9 cellular contexts compared by ENCODE assay signal in genomic region chr3:172521837-172522726, GRCh38. TPM values are rescaled to one million over a fixed set of nuclear protein-coding genes. Genes with fewer than 3 reads are reported as not detected.
DNase-seq lines count a peak whose midpoint lies in the region; ATAC-seq and TF ChIP-seq lines count a peak whose summit lies in the region.
"Not testable (repeated sequence)": the region's sequence is repeated elsewhere in the genome, so short reads cannot be mapped to it uniquely, and the experiment has no call there.
"Had no signal": no experiment of that assay in that cellular context is flagged by ENCODE, and none has a peak within 500 bp of the region (broad histone marks: within the 10 kb centered on the region; RNA-seq: fewer than 3 reads in every experiment).

No MANE protein-coding gene starts in this region.

- TF ChIP-seq CTCF in SK-N-SH (IDR thresholded peaks at IDR 0.05), result not testable (repeated sequence)

- not testable (repeated sequence) for H3K9ac ChIP-seq in BLaER1, SK-N-SH

- H3K4me1 ChIP-seq in BLaER1, result peaks cover 18% of the 10 kb centered on the region
- H3K4me1 ChIP-seq in SK-N-SH (ENCODE audit: control insufficient read depth in 1 of 2, insufficient read depth in 2 of 2, low read depth in 1 of 2, low read length in 1 of 2); right cardiac atrium (ENCODE audit: control insufficient read depth, insufficient read depth, low read length): not testable (repeated sequence)

- not testable (repeated sequence) for H3K9me2 ChIP-seq in SK-N-SH

- not testable (repeated sequence) for H3K9me3 Mint-ChIP-seq in dendritic cell treated with granulocyte-macrophage colony-stimulating factor and Interleukin-4, amounts not matched to agents 40 ng/mL and 50 ng/mL, for 4 days; naive B cell; stimulated activated naive CD8-positive, alpha-beta T cell treated with anti-CD3 and anti-CD28 coated beads, Interleukin-15, Interleukin-2, amounts not matched to agents 100 ng/mL and 50 ng/mL, for 24 hours

- intact Hi-C loops in dendritic cell treated with granulocyte-macrophage colony-stimulating factor and Interleukin-4, amounts not matched to agents 40 ng/mL and 50 ng/mL, for 4 days (cut with micrococcal nuclease); right cardiac atrium (cut with DNase I): not testable (repeated sequence)

- H3K4me3 ChIP-seq in BLaER1; SK-N-SH (ENCODE audit: low read depth in 2 of 2, low read length in 1 of 2): not testable (repeated sequence)
- peak overlapping the region; percentile 55 for H3K4me3 ChIP-seq in Jurkat, Clone E6-1 (ENCODE audit: low read length)
- H3K4me3 ChIP-seq in right cardiac atrium (ENCODE audit: low read length), result peak overlapping the region; percentile 70

- H3K4me1 Mint-ChIP-seq in dendritic cell treated with granulocyte-macrophage colony-stimulating factor and Interleukin-4, amounts not matched to agents 40 ng/mL and 50 ng/mL, for 4 days (ENCODE audit: low read depth), result peaks cover 56% of the 10 kb centered on the region
- peaks cover 47 to 58% (median 55%) of the 10 kb centered on the region in 3 donors for H3K4me1 Mint-ChIP-seq in naive B cell
- H3K4me1 Mint-ChIP-seq in stimulated activated naive CD8-positive, alpha-beta T cell treated with anti-CD3 and anti-CD28 coated beads, Interleukin-15, Interleukin-2, amounts not matched to agents 100 ng/mL and 50 ng/mL, for 24 hours (ENCODE audit: low read depth), result peaks cover 64% of the 10 kb centered on the region

- peak overlapping the region; percentile 84 for H3K4me3 Mint-ChIP-seq in dendritic cell treated with granulocyte-macrophage colony-stimulating factor and Interleukin-4, amounts not matched to agents 40 ng/mL and 50 ng/mL, for 4 days
- peak overlapping the region; percentile 90 to 99 (median 96) for H3K4me3 Mint-ChIP-seq in naive B cell
- H3K4me3 Mint-ChIP-seq in stimulated activated naive CD8-positive, alpha-beta T cell treated with anti-CD3 and anti-CD28 coated beads, Interleukin-15, Interleukin-2, amounts not matched to agents 100 ng/mL and 50 ng/mL, for 24 hours, result peak overlapping the region; percentile 91

- not testable (repeated sequence) for H4K20me1 ChIP-seq in BLaER1; SK-N-SH (ENCODE audit: insufficient read depth)

- not testable (repeated sequence) for H3K36me3 Mint-ChIP-seq in dendritic cell treated with granulocyte-macrophage colony-stimulating factor and Interleukin-4, amounts not matched to agents 40 ng/mL and 50 ng/mL, for 4 days (ENCODE audit: low read depth); naive B cell
- peaks cover 40% of the 10 kb centered on the region for H3K36me3 Mint-ChIP-seq in stimulated activated naive CD8-positive, alpha-beta T cell treated with anti-CD3 and anti-CD28 coated beads, Interleukin-15, Interleukin-2, amounts not matched to agents 100 ng/mL and 50 ng/mL, for 24 hours (ENCODE audit: low read depth)

- CTCF ChIA-PET in SK-N-SH (lab: Yijun Ruan, JAX), result not testable (repeated sequence)

- ATAC-seq in right cardiac atrium; naive B cell (ENCODE audit: low read depth in 2 of 2): not testable (repeated sequence)

- POLR2A ChIA-PET in SK-N-SH (lab: Yijun Ruan, JAX), result not testable (repeated sequence)

- 0 out of 2 replicates have a peak overlapping the region, but pooled peaks have one; percentile 30 for H2AFZ ChIP-seq in SK-N-SH (ENCODE audit: low read depth)

- DNase-seq in Jurkat, Clone E6-1 (ENCODE audit: low read depth, low spot score), result peak; percentile 60
- DNase-seq in SK-N-SH, right cardiac atrium, naive B cell: not testable (repeated sequence)
- DNase-seq in activated naive CD4-positive, alpha-beta T cell treated with Interleukin-2 at 50 U/mL for 16 hours, result peak; percentile 22

- H3K27ac ChIP-seq in BLaER1; SK-N-SH (ENCODE audit: low read depth in 2 of 2, low read length in 1 of 2); right cardiac atrium (ENCODE audit: low read length): not testable (repeated sequence)

- TF ChIP-seq EP300 in SK-N-SH (IDR thresholded peaks at IDR 0.05; ENCODE audit: borderline replicate concordance in 1 of 2, low read depth in 1 of 2, low read length in 1 of 2), result not testable (repeated sequence)

- H3K9me3 ChIP-seq in BLaER1; SK-N-SH; right cardiac atrium (ENCODE audit: control insufficient read depth, low read length): not testable (repeated sequence)

- not testable (repeated sequence) for H3K27me3 Mint-ChIP-seq in dendritic cell treated with granulocyte-macrophage colony-stimulating factor and Interleukin-4, amounts not matched to agents 40 ng/mL and 50 ng/mL, for 4 days; naive B cell; stimulated activated naive CD8-positive, alpha-beta T cell treated with anti-CD3 and anti-CD28 coated beads, Interleukin-15, Interleukin-2, amounts not matched to agents 100 ng/mL and 50 ng/mL, for 24 hours

- peak overlapping the region; percentile 89 for H3K27ac Mint-ChIP-seq in dendritic cell treated with granulocyte-macrophage colony-stimulating factor and Interleukin-4, amounts not matched to agents 40 ng/mL and 50 ng/mL, for 4 days
- peak overlapping the region in 5 of 6 donors; percentile 57 to 98 (median 89) for H3K27ac Mint-ChIP-seq in naive B cell
- peak overlapping the region; percentile 97 for H3K27ac Mint-ChIP-seq in stimulated activated naive CD8-positive, alpha-beta T cell treated with anti-CD3 and anti-CD28 coated beads, Interleukin-15, Interleukin-2, amounts not matched to agents 100 ng/mL and 50 ng/mL, for 24 hours

- H3F3A ChIP-seq in SK-N-SH (replicated peaks; ENCODE audit: insufficient read depth), result not testable (repeated sequence)

- H3K27me3 ChIP-seq in BLaER1; SK-N-SH (ENCODE audit: insufficient read depth); right cardiac atrium (ENCODE audit: control insufficient read depth, insufficient read depth): not testable (repeated sequence)

- TF ChIP-seq RAD21 in SK-N-SH (IDR thresholded peaks at IDR 0.05; ENCODE audit: low read length), result not testable (repeated sequence)

- not testable (repeated sequence) for H3K36me3 ChIP-seq in BLaER1; SK-N-SH (replicated peaks in 1 of 2; ENCODE audit: control insufficient read depth in 1 of 2, insufficient read depth in 2 of 2, low read length in 1 of 2)

- WGBS in SK-N-SH (ENCODE audit: low lambda C conversion rate), result 94% methylated on average over 6 of the region's 6 CpGs
- 45% methylated on average over 6 of the region's 6 CpGs for WGBS in right cardiac atrium

- peak overlapping the region; percentile 68 for H3K4me2 ChIP-seq in BLaER1
- not testable (repeated sequence) for H3K4me2 ChIP-seq in SK-N-SH

- H3K79me2 ChIP-seq in SK-N-SH (ENCODE audit: insufficient read depth), result not testable (repeated sequence)

RNA-seq across cellular contexts. Expression of gene TNFSF10, which starts 1.1 kb away (rescaled TPM):
- polyA plus RNA-seq in Jurkat, Clone E6-1 (2012; ENCODE audit: insufficient read depth, insufficient read length), result 10.4 TPM
- polyA plus RNA-seq in SK-N-SH (2012; rRNA removed) (0.03 and 0.10 TPM in 2 replicates), right cardiac atrium (21.2 TPM), naive B cell (ENCODE audit: low read depth in 6 of 6) (10 to 100 TPM; 26.6 to 67.1 (median 39.4) TPM)
- 0.07 and 0.12 TPM in 2 replicates for polyA plus RNA-seq in SK-N-SH (2012; cell fraction: cytosol; rRNA removed)
- polyA plus RNA-seq in SK-N-SH (2012; cell fraction: nucleus; rRNA removed), result 0.12 TPM in 1 of 2 replicates, not detected in the other
- 10 to 100 TPM in 3 of 4 donors, 1 to 10 TPM in 1; 9.6 to 23.0 (median 13.3) TPM for total RNA-seq in right cardiac atrium
- total RNA-seq: LHCN-M2 had no signal

Comparison
In these comparisons a context has a peak if more than half of its experiments do, and no peak if none do; other contexts are left out.
1. RNA of gene TNFSF10, which starts 1.1 kb away (polyA plus RNA-seq): 26.6 to 67.1 TPM in naive B cell and 21.2 TPM in right cardiac atrium (single experiment); 0.03 to 0.12 TPM in SK-N-SH; every median in the first group is over 10 times any median in the second.
2. Peak in every context shown above with its lines, with median percentiles within 50 percentile points of each other: H3K27ac Mint-ChIP-seq and H3K4me3 Mint-ChIP-seq.